Comparison of ENCODE assay signal across 27 cellular contexts in genomic region chr16:65309294-65309850, GRCh38.
"Had no signal": no experiment of that assay in that cellular context is flagged by ENCODE, and none has a peak within 500 bp of the region (broad histone marks: within the 10 kb centered on the region; RNA-seq: fewer than 3 reads in every experiment).

No MANE protein-coding gene starts in this region.

- DNase-seq: activated B cell treated with CpG ODN at 0.5 μM for 24 hours; activated CD4-positive, alpha-beta T cell treated with anti-CD3 and anti-CD28 coated beads for 36 hours; activated CD4-positive, alpha-beta T cell treated with anti-CD3 and anti-CD28 coated beads, Interleukin-2, amount 50 U/mL, for 4 hours; activated CD8-positive, alpha-beta memory T cell treated with anti-CD3 and anti-CD28 coated beads for 24 hours; activated CD8-positive, alpha-beta memory T cell treated with anti-CD3 and anti-CD28 coated beads, Interleukin-2, amount 50 U/mL, for 4 hours; activated naive CD4-positive, alpha-beta T cell; activated T-cell treated with anti-CD3 and anti-CD28 coated beads, Interleukin-2, amount 50 U/mL, for 24 hours; amniotic stem cell; effector memory CD4-positive, alpha-beta T cell; foreskin melanocyte; glutamatergic neuron; hypothalamus; occipital lobe; posterior cingulate gyrus; sigmoid colon; spleen; stimulated activated CD4-positive, alpha-beta T cell treated with anti-CD3 and anti-CD28 coated beads, Interleukin-4, amount 100 ng/mL, for 1 hour; stimulated activated naive CD4-positive, alpha-beta T cell; T1000 had no signal

- H3K9me3 ChIP-seq: breast epithelium, sigmoid colon, spleen, thoracic aorta, vagina had no signal

- H3K27me3 ChIP-seq: breast epithelium, sigmoid colon, spleen, vagina had no signal

- H3K4me1 ChIP-seq: breast epithelium, spleen had no signal

- H3K36me3 Mint-ChIP-seq: activated naive CD8-positive, alpha-beta T cell; type B pancreatic cell had no signal

- H3K4me3 Mint-ChIP-seq: activated B cell treated with CpG ODN at 0.5 μM for 24 hours; activated CD4-positive, alpha-beta T cell treated with anti-CD3 and anti-CD28 coated beads for 36 hours; activated naive CD8-positive, alpha-beta T cell; activated T-cell treated with anti-CD3 and anti-CD28 coated beads, Interleukin-2, amount 50 U/mL, for 24 hours; central memory CD8-positive, alpha-beta T cell; neural crest cell; type B pancreatic cell had no signal

- H3K36me3 ChIP-seq: breast epithelium, sigmoid colon, spleen, thoracic aorta, vagina had no signal

- H3K9me3 Mint-ChIP-seq: activated B cell treated with CpG ODN at 0.5 μM for 24 hours, neural crest cell had no signal

- H3K27ac ChIP-seq: breast epithelium, sigmoid colon, spleen, thoracic aorta, vagina had no signal

- H3K4me1 Mint-ChIP-seq: activated B cell treated with CpG ODN at 0.5 μM for 24 hours; activated CD4-positive, alpha-beta T cell treated with anti-CD3 and anti-CD28 coated beads for 36 hours; central memory CD8-positive, alpha-beta T cell had no signal

- ATAC-seq: activated CD4-positive, alpha-beta T cell treated with anti-CD3 and anti-CD28 coated beads for 36 hours had no signal

- H3K27ac Mint-ChIP-seq: activated B cell treated with CpG ODN at 0.5 μM for 24 hours; activated CD4-positive, alpha-beta T cell treated with anti-CD3 and anti-CD28 coated beads for 36 hours; activated naive CD8-positive, alpha-beta T cell; activated T-cell treated with anti-CD3 and anti-CD28 coated beads, Interleukin-2, amount 50 U/mL, for 24 hours; activated T-helper 2 cell treated with anti-CD3 and anti-CD28 coated beads, Interferon-gamma antibody, Interleukin-2, Interleukin-4, amounts not matched to agents 10 μg/mL and 5 μg/mL and 100 μg/mL, durations not matched to agents 14 hours and 24 hours and 36 hours; type B pancreatic cell had no signal

- H3K27me3 Mint-ChIP-seq: activated B cell treated with CpG ODN at 0.5 μM for 24 hours; activated CD4-positive, alpha-beta T cell treated with anti-CD3 and anti-CD28 coated beads for 36 hours; activated naive CD8-positive, alpha-beta T cell; activated T-cell treated with anti-CD3 and anti-CD28 coated beads, Interleukin-2, amount 50 U/mL, for 24 hours; central memory CD8-positive, alpha-beta T cell had no signal

- H3K4me3 ChIP-seq: breast epithelium, sigmoid colon, spleen, thoracic aorta, vagina had no signal
